10 cellular contexts compared by ENCODE assay signal in genomic region chr1:41806472-41807155, GRCh38.
DNase-seq lines count a peak whose midpoint lies in the region; ATAC-seq, FAIRE-seq and TF ChIP-seq lines count a peak whose summit lies in the region.
"Had no signal": no experiment of that assay in that cellular context is flagged by ENCODE, and none has a peak within 500 bp of the region (broad histone marks: within the 10 kb centered on the region; RNA-seq: fewer than 3 reads in every experiment).

No MANE protein-coding gene starts in this region.

- H3K4me3 Mint-ChIP-seq in T-helper 17 cell, result peak overlapping the region; percentile 85

- H3K27me3 Mint-ChIP-seq in T-helper 17 cell, result no peaks in the 10 kb centered on the region

- no peaks in the 10 kb centered on the region for H3K36me3 Mint-ChIP-seq in T-helper 17 cell (ENCODE audit: low read depth)

- peak; percentile 89 for FAIRE-seq in GM12891 (lab: Jason Lieb, UNC)

- H3K27ac Mint-ChIP-seq in T-helper 17 cell, result peak overlapping the region; percentile 94

- TF ChIP-seq POLR2A in GM12891 (IDR thresholded peaks at IDR 0.05; ENCODE audit: low read depth, low read length), result no peak

- peak; percentile 40 for ATAC-seq in T-helper 17 cell
- ATAC-seq: body of pancreas had no signal

- H3K9me3 ChIP-seq in T-helper 17 cell (ENCODE audit: control insufficient read depth, low read length, poor library complexity, severe bottlenecking), result no peaks in the 10 kb centered on the region
- H3K9me3 ChIP-seq: body of pancreas had no signal

- H3K4me1 Mint-ChIP-seq in T-helper 17 cell, result peaks cover 56% of the 10 kb centered on the region

- DNase-seq in GM12891 (ENCODE audit: insufficient read length, low spot score), result no peak
- no peak for DNase-seq in T-helper 17 cell
- peak; percentile 49 for DNase-seq in activated gamma-delta T cell treated with anti-CD3 and anti-CD28 coated beads, Interleukin-2, amount 50 U/mL, for 16 hours (ENCODE audit: low read depth)
- peak in 2 of 3 experiments; percentile 52 to 70 for DNase-seq in stimulated activated CD4-positive, alpha-beta T cell treated with anti-CD3 and anti-CD28 coated beads, TNF-alpha, amount 100 ng/mL, for 24 hours (ENCODE audit: low read depth in 3 of 3)
- DNase-seq in NCI-H146 treated with DMSO at 0.1 percent for 48 hours (lab: John Stamatoyannopoulos, UW; ENCODE audit: unreplicated experiment), result no peak
- DNase-seq in RKO (ENCODE audit: low spot score), result no peak
- no peak for DNase-seq in T1000 (lab: John Stamatoyannopoulos, UW)
- DNase-seq in NCI-H1417 (lab: John Stamatoyannopoulos, UW), result no peak
- DNase-seq: body of pancreas, NCI-H1694 had no signal

TF ChIP-seq in GM12891, 5 proteins besides CTCF, POLR2A, EP300 and RAD21:
- no peak for TF ChIP-seq POU2F2 (IDR thresholded peaks at IDR 0.05; ENCODE audit: low read depth, low read length)
- 0 out of 2 replicates have a peak, but pooled peaks have one; percentile 10 for TF ChIP-seq SPI1 (IDR thresholded peaks at IDR 0.05; ENCODE audit: low read depth, low read length)

Comparison
In these comparisons a context has a peak if more than half of its experiments do, and no peak if none do; other contexts are left out.
1. DNase-seq: peak in activated gamma-delta T cell treated with anti-CD3 and anti-CD28 coated beads, Interleukin-2, amount 50 U/mL, for 16 hours (single experiment) and stimulated activated CD4-positive, alpha-beta T cell treated with anti-CD3 and anti-CD28 coated beads, TNF-alpha, amount 100 ng/mL, for 24 hours (2 of 3); none in GM12891 (single experiment), T-helper 17 cell (0 of 3), NCI-H146 treated with DMSO at 0.1 percent for 48 hours (single experiment), RKO (single experiment), T1000 (single experiment) and NCI-H1417 (0 of 3).